Comparison of ENCODE assay signal across 25 cellular contexts in the genomic region with DNA sequence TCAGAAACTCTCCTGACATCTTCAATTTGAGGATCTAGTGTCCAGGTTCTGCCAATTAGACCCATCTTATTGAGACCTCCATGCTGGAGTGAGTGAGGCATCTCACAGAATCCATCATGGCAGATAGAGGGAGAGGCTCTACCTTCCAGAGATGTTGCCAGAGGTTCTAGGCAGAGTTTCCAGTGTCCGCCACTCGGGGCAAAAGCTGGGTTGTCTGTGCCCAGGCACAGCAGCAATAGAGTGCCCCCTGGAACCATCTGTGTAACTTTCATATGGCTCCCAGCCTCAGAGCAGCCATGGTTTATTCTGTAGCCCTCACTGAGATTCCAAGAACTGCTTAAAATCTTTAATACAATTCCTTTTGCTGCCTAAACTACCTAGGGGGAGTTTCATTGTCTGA. TPM values are rescaled to one million over a fixed set of nuclear protein-coding genes. Genes with fewer than 3 reads are reported as not detected.
DNase-seq lines count a peak whose midpoint lies in the region; ATAC-seq, FAIRE-seq and TF ChIP-seq lines count a peak whose summit lies in the region.
"Had no signal": no experiment of that assay in that cellular context is flagged by ENCODE, and none has a peak within 500 bp of the region (broad histone marks: within the 10 kb centered on the region; RNA-seq: fewer than 3 reads in every experiment).

No MANE protein-coding gene starts in this region.

- TF ChIP-seq CTCF in A549 (IDR thresholded peaks at IDR 0.05) (no peak), GM23338 (conservative IDR thresholded peaks at IDR 0.05; ENCODE audit: low read depth in 2 of 2) (0 out of 4 replicates have a peak, but pooled peaks of 1 of the 2 experiments have one; percentile 16), Panc1 (IDR thresholded peaks at IDR 0.05) (no peak), GM12878 (IDR thresholded peaks at IDR 0.05 in 2 of 3, conservative IDR thresholded peaks at IDR 0.05 in 1 of 3; ENCODE audit: control insufficient read depth in 2 of 3, extremely low read depth in 1 of 3, insufficient read depth in 1 of 3, low read depth in 3 of 3, low read length in 3 of 3) (no peak)

- ATAC-seq in A549 (peak; percentile 66 to 76), GM23338 (peak; percentile 49; the same call in 1 of the 3 replicates), Panc1 (0 out of 2 replicates have a peak, but pooled peaks have one; percentile 51), GM12878 (peak; percentile 23; the same call in 2 of the 3 replicates), HG03565 (IDR thresholded peaks at IDR 0.05; ENCODE audit: unreplicated experiment) (no peak), HG02798 (IDR thresholded peaks at IDR 0.05; ENCODE audit: poor library complexity, unreplicated experiment) (no peak), GM19463 (IDR thresholded peaks at IDR 0.05; ENCODE audit: unreplicated experiment) (no peak)

- WGBS in A549 (ENCODE audit: missing lambda C conversion rate), result 36% methylated on average over 2 of the region's 2 CpGs
- 83% methylated on average over 2 of the region's 2 CpGs for WGBS in GM12878 (ENCODE audit: insufficient coverage, insufficient replicate concordance, low lambda C conversion rate, missing lambda C conversion rate)

- H3K27me3 ChIP-seq in GM23338 (ENCODE audit: insufficient read depth) (no peaks in the 10 kb centered on the region), Panc1 (ENCODE audit: control insufficient read depth, insufficient read depth, low read length) (no peaks in the 10 kb centered on the region; the same call in none of the 2 replicates), GM12878 (replicated peaks in 1 of 2; ENCODE audit: control insufficient read depth in 2 of 2, insufficient read depth in 2 of 2, low read length in 1 of 2) (no peaks in the 10 kb centered on the region)
- H3K27me3 ChIP-seq: SJCRH30 had no signal

- no peak overlapping the region for H3K4me3 Mint-ChIP-seq in GM23338
- H3K4me3 Mint-ChIP-seq: B cell; CD4-positive, CD25-positive, alpha-beta regulatory T cell had no signal

- SMC1A ChIA-PET in GM12878 (lab: Charles Lee; ENCODE audit: uncharacterized antibody, unreplicated experiment), result interaction anchor here (9.1 kb wide), 1 partner anchor 261 kb away, joined by 156 read pairs; no protein-coding TSS in a partner anchor

- no peak overlapping the region for H3K27ac Mint-ChIP-seq in GM23338
- H3K27ac Mint-ChIP-seq: B cell; CD4-positive, CD25-positive, alpha-beta regulatory T cell had no signal

- H3K36me3 ChIP-seq in GM23338 (ENCODE audit: insufficient read depth) (no peaks in the 10 kb centered on the region), Panc1 (ENCODE audit: control insufficient read depth, insufficient read depth, low read length) (no peaks in the 10 kb centered on the region), GM12878 (ENCODE audit: control insufficient read depth in 2 of 2, insufficient read depth in 2 of 2, low read length in 1 of 2) (no peaks in the 10 kb centered on the region)
- H3K36me3 ChIP-seq: SJCRH30 had no signal

- H2AFZ ChIP-seq in GM23338 (peak overlapping the region; percentile 19; the same call in 1 of the 2 replicates), GM12878 (ENCODE audit: control insufficient read depth, low read depth, low read length) (no peak overlapping the region)
- H2AFZ ChIP-seq: PC-9 had no signal

- H3K4me2 ChIP-seq in A549 (no peak overlapping the region), GM23338 (no peak overlapping the region), GM12878 (ENCODE audit: control insufficient read depth, insufficient read depth) (no peak overlapping the region)
- H3K4me2 ChIP-seq: KMS-11, PC-9 had no signal

- H4K20me1 ChIP-seq in GM23338 (replicated peaks; ENCODE audit: insufficient read depth), result no peaks in the 10 kb centered on the region
- no peaks in the 10 kb centered on the region for H4K20me1 ChIP-seq in GM12878 (ENCODE audit: control insufficient read depth, insufficient read depth)

- BruUV-seq in Panc1 (replicated peaks; lab: Mats Ljungman, UMichigan) (no TSS peak), GM12878 (replicated peaks; lab: Mats Ljungman, UMichigan) (no TSS peak)

- CTCF ChIA-PET in A549 (lab: Yijun Ruan, JAX), result interaction anchor here (1.7 to 9.5 kb wide), 2 partner anchors 263 to 275 kb away, joined by 10 to 156 read pairs; no protein-coding TSS in a partner anchor
- CTCF ChIA-PET in Panc1 (lab: Charles Lee), result no interaction called here
- CTCF ChIA-PET in GM12878 (lab: Yijun Ruan, JAX), result interaction anchor here (0.8 to 8.9 kb wide), 4 partner anchors 261 to 755 kb away, joined by 3 to 85 read pairs (median 22); no protein-coding TSS in a partner anchor

- no peak for TF ChIP-seq POLR2A in A549 (IDR thresholded peaks at IDR 0.05; ENCODE audit: low read length)
- no peak for TF ChIP-seq POLR2A in GM12878 (IDR thresholded peaks at IDR 0.05; ENCODE audit: low read depth, low read length)

- H3K27me3 Mint-ChIP-seq in GM23338 (ENCODE audit: insufficient read depth, low read depth, poor library complexity), result no peaks in the 10 kb centered on the region
- H3K27me3 Mint-ChIP-seq: B cell had no signal

- H3K9me2 ChIP-seq in GM23338 (ENCODE audit: insufficient read depth), result no peaks in the 10 kb centered on the region

- H3K4me1 ChIP-seq in A549 (no peaks in the 10 kb centered on the region), GM23338 (ENCODE audit: insufficient read depth) (peaks cover 10% of the 10 kb centered on the region), Panc1 (ENCODE audit: control insufficient read depth, insufficient read depth, low read length) (no peaks in the 10 kb centered on the region), GM12878 (ENCODE audit: control insufficient read depth, insufficient read depth, low read length) (no peaks in the 10 kb centered on the region)
- H3K4me1 ChIP-seq: SJCRH30 had no signal

- in situ Hi-C loops in Panc1 (cut with HindIII; ENCODE audit: low pct_unique_long_range_greater_than_20kb, low sequenced_read_pairs) (no loop called here), GM12878 (cut with MboI) (loop anchor here (5.0 to 10.0 kb wide), 3 partner anchors 279 to 752 kb away; no protein-coding TSS in a partner anchor)

- H3F3A ChIP-seq in GM23338 (replicated peaks; ENCODE audit: low read depth), result no peaks in the 10 kb centered on the region

- H3K27ac ChIP-seq in A549, result no peak overlapping the region
- no peak overlapping the region for H3K27ac ChIP-seq in GM23338 (ENCODE audit: low read depth)
- no peak overlapping the region for H3K27ac ChIP-seq in Panc1 (ENCODE audit: low read length)
- H3K27ac ChIP-seq in GM12878 (ENCODE audit: control insufficient read depth, insufficient read depth), result no peak overlapping the region
- H3K27ac ChIP-seq: KMS-11, PC-9, SJCRH30 had no signal

- no peaks in the 10 kb centered on the region for H3K79me2 ChIP-seq in GM23338 (replicated peaks; ENCODE audit: insufficient read depth)
- no peaks in the 10 kb centered on the region for H3K79me2 ChIP-seq in GM12878 (ENCODE audit: control insufficient read depth, insufficient read depth, low read length)

- FAIRE-seq in A549 (lab: Jason Lieb, UNC), result no peak
- FAIRE-seq in GM12878 (lab: Jason Lieb, UNC), result no peak
- FAIRE-seq: A204.1, GM18507, GM19239, H54 had no signal

- H3K9me3 ChIP-seq in A549, result no peaks in the 10 kb centered on the region
- no peaks in the 10 kb centered on the region for H3K9me3 ChIP-seq in Panc1 (ENCODE audit: control insufficient read depth, insufficient read depth, low read depth, low read length)
- no peaks in the 10 kb centered on the region for H3K9me3 ChIP-seq in GM12878 (replicated peaks; ENCODE audit: control insufficient read depth, insufficient read depth, low read length)
- H3K9me3 ChIP-seq: SJCRH30 had no signal

- RAD21 ChIA-PET in GM12878 (lab: Charles Lee; ENCODE audit: unreplicated experiment), result interaction anchor here (1.0 kb wide), 1 partner anchor 273 kb away, joined by 3 read pairs; no protein-coding TSS in a partner anchor

- TF ChIP-seq EP300 in A549 (IDR thresholded peaks at IDR 0.05) (no peak), GM12878 (IDR thresholded peaks at IDR 0.05; ENCODE audit: borderline replicate concordance in 1 of 2, control insufficient read depth in 1 of 2, low read depth in 2 of 2, low read length in 2 of 2) (no peak)

- POLR2A ChIA-PET in A549 (lab: Yijun Ruan, JAX), result no interaction called here
- POLR2A ChIA-PET in Panc1 (lab: Charles Lee), result no interaction called here
- POLR2A ChIA-PET in GM12878 (lab: Charles Lee), result no interaction called here

- no peak overlapping the region for H3K9ac ChIP-seq in GM12878 (ENCODE audit: control insufficient read depth, insufficient read depth, low read length)
- H3K9ac ChIP-seq: KMS-11 had no signal

- peaks cover 12% of the 10 kb centered on the region for H3K4me1 Mint-ChIP-seq in GM23338
- H3K4me1 Mint-ChIP-seq: B cell; CD4-positive, CD25-positive, alpha-beta regulatory T cell had no signal

- TF ChIP-seq RAD21 in A549 (conservative IDR thresholded peaks at IDR 0.05 in 1 of 2, IDR thresholded peaks at IDR 0.05 in 1 of 2), result no peak
- TF ChIP-seq RAD21 in GM12878 (IDR thresholded peaks at IDR 0.05; ENCODE audit: insufficient read depth, low read depth, low read length), result no peak

- H3K4me3 ChIP-seq in A549 (no peak overlapping the region), GM23338 (no peak overlapping the region), Panc1 (ENCODE audit: low read depth in 2 of 2, low read length in 2 of 2) (no peak overlapping the region), GM12878 (no peak overlapping the region)
- H3K4me3 ChIP-seq: PC-9, SJCRH30 had no signal

- no peaks in the 10 kb centered on the region for H3K36me3 Mint-ChIP-seq in GM23338 (ENCODE audit: low read depth)
- H3K36me3 Mint-ChIP-seq: CD4-positive, CD25-positive, alpha-beta regulatory T cell had no signal

- intact Hi-C loops in Panc1 (cut with micrococcal nuclease; ENCODE audit: unreplicated experiment) (no loop called here), GM12878 (cut with micrococcal nuclease; ENCODE audit: unreplicated experiment) (loop anchor here (5.0 kb wide), 1 partner anchor 519 kb away; no protein-coding TSS in a partner anchor)

- DNase-seq in A549 (ENCODE audit: low read depth in 1 of 2, low spot score in 1 of 2), result no peak
- peak; percentile 23 for DNase-seq in GM23338 (ENCODE audit: low spot score)
- DNase-seq in Panc1 (ENCODE audit: low read depth, low spot score), result no peak
- DNase-seq in GM12878 (ENCODE audit: low read depth, low spot score), result no peak
- no peak for DNase-seq in SHP77 treated with DMSO at 0.1 percent for 48 hours (lab: John Stamatoyannopoulos, UW)
- DNase-seq: CD4-positive, CD25-positive, alpha-beta regulatory T cell; DMS79 treated with DMSO at 0.1 percent for 48 hours; IMR-90; MV-4-11; NCI-H1105 treated with DMSO at 0.1 percent for 48 hours; NCI-H2029 treated with DMSO at 0.1 percent for 48 hours; NCI-H2171 treated with DMSO at 0.1 percent for 48 hours; NCI-H524 treated with DMSO at 0.1 percent for 48 hours; PC-9; SJCRH30; T-helper 1 cell had no signal

- H3K9me3 Mint-ChIP-seq in GM23338, result no peaks in the 10 kb centered on the region

RNA-seq across cellular contexts. Expression of gene CCDC112, which starts 16.6 kb away (rescaled TPM):
- polyA plus RNA-seq in A549 (2011; rRNA removed), result 3.5 and 8.6 TPM in 2 replicates
- polyA plus RNA-seq in A549 (2012; cell fraction: cytosol; rRNA removed), result 1.6 and 1.7 TPM in 2 replicates
- 1.2 and 1.5 TPM in 2 replicates for polyA plus RNA-seq in A549 (2012; cell fraction: nucleus; rRNA removed)
- polyA plus RNA-seq in A549 (2017; fragmentation: RNase III; extraction: RNeasy Plus Mini Kit Qiagen cat#74134 plus additional on column Dnase treatment), result 5.8 to 7.1 TPM (median 6.4 TPM) in 3 replicates
- 0.44 and 0.45 TPM in 2 replicates for polyA minus RNA-seq in A549 (2011; rRNA and poly(A)+ RNA removed)
- total RNA-seq in GM23338 (2014; rRNA removed; shearing (Covaris generic)), result 12.2 and 18.1 TPM in 2 replicates
- polyA plus RNA-seq in GM23338 (2016; fragmentation: Nextera tagmentation; extraction: Ambion mirVana), result 38.7 and 48.2 TPM in 2 replicates
- total RNA-seq in Panc1 (2021; ENCODE audit: unreplicated experiment), result 5.6 TPM
- polyA plus RNA-seq in Panc1 (2012; ENCODE audit: insufficient read length), result 4.4 TPM
- total RNA-seq in GM12878 (2013; cell fraction: nucleolus; rRNA removed), result 0.69 and 1.2 TPM in 2 replicates
- 0.40 and 0.87 TPM in 2 replicates for total RNA-seq in GM12878 (2014; rRNA removed)
- total RNA-seq in GM12878 (2014; rRNA removed; fragmentation: Illumina TruSeq; extraction: Trizol), result 1.4 and 2.0 TPM in 2 replicates
- total RNA-seq in GM12878 (2021), result 0.49 and 0.58 TPM in 2 replicates
- polyA plus RNA-seq in GM12878 (2011; ENCODE audit: low read depth), result 0.68 TPM
- 0.12 and 0.17 TPM in 2 replicates for polyA plus RNA-seq in GM12878 (2011; rRNA removed)
- not detected in 2 replicates for polyA plus RNA-seq in GM12878 (2011; cell fraction: cytosol; rRNA removed)
- polyA plus RNA-seq in GM12878 (2011; cell fraction: nucleus; rRNA removed), result 0.06 and 0.07 TPM in 2 replicates
- 1.3 and 1.9 TPM in 2 replicates for polyA plus RNA-seq in GM12878 (2012)
- polyA plus RNA-seq in GM12878 (2014; fragmentation: Illumina TruSeq; extraction: Trizol), result 1.6 and 2.5 TPM in 2 replicates
- under 1 TPM; 0.43 to 0.71 TPM for polyA plus RNA-seq in GM12878 (2014; fragmentation: Nextera tagmentation; extraction: Ambion mirVana)
- 0.29 and 0.41 TPM in 2 replicates for polyA plus RNA-seq in GM12878 (2014; rRNA removed)
- polyA plus RNA-seq in GM12878 (2016; fragmentation: Nextera tagmentation; extraction: Ambion mirVana), result 1 to 10 TPM in 1 of 2 experiments, under 1 TPM in 1; 0.67 to 1.1 TPM
- not detected in 2 replicates for polyA minus RNA-seq in GM12878 (2011; rRNA and poly(A)+ RNA removed)
- polyA minus RNA-seq in GM12878 (2011; cell fraction: cytosol; rRNA and poly(A)+ RNA removed), result not detected in 2 replicates
- 0.29 TPM in 1 of 2 replicates, not detected in the other for polyA minus RNA-seq in GM12878 (2011; cell fraction: nucleus; rRNA and poly(A)+ RNA removed)

RNA-seq across cellular contexts. Expression of gene PGGT1B, which starts 50.4 kb away (rescaled TPM):
- polyA plus RNA-seq in A549 (2011; rRNA removed) (6.7 and 9.5 TPM in 2 replicates), A549 (2017; fragmentation: RNase III; extraction: RNeasy Plus Mini Kit Qiagen cat#74134 plus additional on column Dnase treatment) (15.5 to 17.0 TPM (median 15.9 TPM) in 3 replicates), GM23338 (2016; fragmentation: Nextera tagmentation; extraction: Ambion mirVana) (6.4 and 8.6 TPM in 2 replicates), GM12878 (2011; rRNA removed) (5.0 and 6.7 TPM in 2 replicates), GM12878 (2014; fragmentation: Illumina TruSeq; extraction: Trizol) (11.6 and 13.8 TPM in 2 replicates), GM12878 (2014; fragmentation: Nextera tagmentation; extraction: Ambion mirVana) (10 to 100 TPM; 13.1 to 13.9 TPM), GM12878 (2014; rRNA removed) (5.5 and 8.4 TPM in 2 replicates), GM12878 (2016; fragmentation: Nextera tagmentation; extraction: Ambion mirVana) (10 to 100 TPM; 15.1 to 20.2 TPM)
- 0.82 and 0.96 TPM in 2 replicates for polyA plus RNA-seq in A549 (2012; cell fraction: cytosol; rRNA removed)
- 0.60 and 1.5 TPM in 2 replicates for polyA plus RNA-seq in A549 (2012; cell fraction: nucleus; rRNA removed)
- polyA minus RNA-seq in A549 (2011; rRNA and poly(A)+ RNA removed), result 17.0 and 17.5 TPM in 2 replicates
- total RNA-seq in GM23338 (2014; rRNA removed; shearing (Covaris generic)), result 12.9 and 13.0 TPM in 2 replicates
- total RNA-seq in Panc1 (2021; ENCODE audit: unreplicated experiment) (37.7 TPM), GM12878 (2014; rRNA removed) (13.4 and 13.8 TPM in 2 replicates), GM12878 (2014; rRNA removed; fragmentation: Illumina TruSeq; extraction: Trizol) (17.2 and 21.2 TPM in 2 replicates), GM12878 (2021) (37.0 and 38.4 TPM in 2 replicates)
- 11.1 TPM for polyA plus RNA-seq in Panc1 (2012; ENCODE audit: insufficient read length)
- total RNA-seq in GM12878 (2013; cell fraction: nucleolus; rRNA removed), result 34.4 and 38.2 TPM in 2 replicates
- 3.9 TPM for polyA plus RNA-seq in GM12878 (2011; ENCODE audit: low read depth)
- 1.8 and 2.5 TPM in 2 replicates for polyA plus RNA-seq in GM12878 (2011; cell fraction: cytosol; rRNA removed)
- polyA plus RNA-seq in GM12878 (2011; cell fraction: nucleus; rRNA removed), result 3.7 and 4.2 TPM in 2 replicates
- polyA plus RNA-seq in GM12878 (2012), result 8.5 and 8.6 TPM in 2 replicates
- 12.4 and 12.7 TPM in 2 replicates for polyA minus RNA-seq in GM12878 (2011; rRNA and poly(A)+ RNA removed)
- polyA minus RNA-seq in GM12878 (2011; cell fraction: cytosol; rRNA and poly(A)+ RNA removed), result 3.2 and 4.8 TPM in 2 replicates
- 18.7 and 28.7 TPM in 2 replicates for polyA minus RNA-seq in GM12878 (2011; cell fraction: nucleus; rRNA and poly(A)+ RNA removed)

Comparison
In these comparisons a context has a peak if more than half of its experiments do, and no peak if none do; other contexts are left out.
1. ATAC-seq: peak in A549 (2 of 2), GM23338 (single experiment), Panc1 (single experiment) and GM12878 (single experiment); none in HG03565 (single experiment), HG02798 (single experiment) and GM19463 (single experiment).